In genomic region chr19:34332027-34332786, GRCh38 we compare ENCODE assay signal across 22 cellular contexts. TPM values are rescaled to one million over a fixed set of nuclear protein-coding genes. Genes with fewer than 3 reads are reported as not detected.
DNase-seq lines count a peak whose midpoint lies in the region; ATAC-seq and TF ChIP-seq lines count a peak whose summit lies in the region.
"Had no signal": no experiment of that assay in that cellular context is flagged by ENCODE, and none has a peak within 500 bp of the region (broad histone marks: within the 10 kb centered on the region; RNA-seq: fewer than 3 reads in every experiment).

No MANE protein-coding gene starts in this region.

- H3K9me3 ChIP-seq in left ventricle myocardium inferior (replicated peaks) (no peaks in the 10 kb centered on the region), endodermal cell (ENCODE audit: control insufficient read depth, low read length) (no peaks in the 10 kb centered on the region), psoas muscle (no peaks in the 10 kb centered on the region)
- H3K9me3 ChIP-seq: BLaER1, SJCRH30, uterus had no signal

- H3K4me1 ChIP-seq in left ventricle myocardium inferior = peaks cover 54% of the 10 kb centered on the region
- no peaks in the 10 kb centered on the region for H3K4me1 ChIP-seq in endodermal cell (ENCODE audit: control insufficient read depth, insufficient read depth, low read length)
- H3K4me1 ChIP-seq in psoas muscle = no peaks in the 10 kb centered on the region
- H3K4me1 ChIP-seq: neural progenitor cell, SJCRH30, uterus had no signal

- H3K27ac ChIP-seq in left ventricle myocardium inferior (replicated peaks) (peak overlapping the region; percentile 83), endodermal cell (ENCODE audit: low read depth, low read length) (no peak overlapping the region), psoas muscle (peak overlapping the region; percentile 25)
- H3K27ac ChIP-seq: BLaER1, neural progenitor cell, SJCRH30 had no signal

- peaks cover 50% of the 10 kb centered on the region for H3K36me3 Mint-ChIP-seq in endodermal cell (ENCODE audit: low read depth)
- H3K36me3 Mint-ChIP-seq in activated CD4-positive, alpha-beta T cell treated with anti-CD3 and anti-CD28 coated beads, Interleukin-2, amount 10 ng/mL, durations not matched to agents 24 days and 14 days (ENCODE audit: low read depth) = peaks cover 15% of the 10 kb centered on the region

- no peaks in the 10 kb centered on the region for H3K9me3 Mint-ChIP-seq in endodermal cell
- H3K9me3 Mint-ChIP-seq in activated CD4-positive, alpha-beta T cell treated with anti-CD3 and anti-CD28 coated beads, Interleukin-2, amount 10 ng/mL, durations not matched to agents 24 days and 14 days = no peaks in the 10 kb centered on the region
- H3K9me3 Mint-ChIP-seq: activated naive CD4-positive, alpha-beta T cell treated with anti-CD3 and anti-CD28 coated beads, Interleukin-2, amount 10 ng/mL, durations not matched to agents 7 days and 5 days; neural progenitor cell had no signal

- no peaks in the 10 kb centered on the region for H3K27me3 Mint-ChIP-seq in endodermal cell (ENCODE audit: insufficient read depth)
- H3K27me3 Mint-ChIP-seq in activated CD4-positive, alpha-beta T cell treated with anti-CD3 and anti-CD28 coated beads, Interleukin-2, amount 10 ng/mL, durations not matched to agents 24 days and 14 days = no peaks in the 10 kb centered on the region
- H3K27me3 Mint-ChIP-seq: activated naive CD4-positive, alpha-beta T cell treated with anti-CD3 and anti-CD28 coated beads, Interleukin-2, amount 10 ng/mL, durations not matched to agents 7 days and 5 days had no signal

- TF ChIP-seq CTCF in left ventricle myocardium inferior (IDR thresholded peaks at IDR 0.05; ENCODE audit: borderline replicate concordance) (no peak), endodermal cell (conservative IDR thresholded peaks at IDR 0.05) (no peak), psoas muscle (IDR thresholded peaks at IDR 0.05) (no peak)

- 94 to 97% methylated on average over 4 to 5 of the region's 5 CpGs for WGBS in endodermal cell (ENCODE audit: insufficient coverage in 1 of 2, insufficient read length in 1 of 2), 2 experiments
- 75 to 89% (median 81%) methylated on average over 5 of the region's 5 CpGs for WGBS in psoas muscle, 3 donors

- no peak overlapping the region for H3K9ac ChIP-seq in endodermal cell (ENCODE audit: extremely low read depth, low read length, poor library complexity, severe bottlenecking)
- H3K9ac ChIP-seq: BLaER1, neural progenitor cell had no signal

- H3K27ac Mint-ChIP-seq in endodermal cell = peak overlapping the region; percentile 66
- no peak overlapping the region for H3K27ac Mint-ChIP-seq in activated CD4-positive, alpha-beta T cell treated with anti-CD3 and anti-CD28 coated beads, Interleukin-2, amount 10 ng/mL, durations not matched to agents 24 days and 14 days
- H3K27ac Mint-ChIP-seq: activated naive CD4-positive, alpha-beta T cell treated with anti-CD3 and anti-CD28 coated beads, Interleukin-2, amount 10 ng/mL, durations not matched to agents 7 days and 5 days; neural progenitor cell had no signal

- H3K4me3 ChIP-seq in left ventricle myocardium inferior = no peak overlapping the region
- no peak overlapping the region for H3K4me3 ChIP-seq in endodermal cell (ENCODE audit: low read length)
- H3K4me3 ChIP-seq in psoas muscle = no peak overlapping the region
- H3K4me3 ChIP-seq: BLaER1, neural progenitor cell, SJCRH30, uterus had no signal

- intact Hi-C loops in left ventricle myocardium inferior (cut with micrococcal nuclease) = loop anchor here (10.0 kb wide), 1 partner anchor 77 kb away; the partner anchor contains the start of gene GARRE1
- intact Hi-C loops in cardiac septum (cut with DNase I) = no loop called here
- intact Hi-C loops in psoas muscle (cut with DNase I) = loop anchor here (5.0 kb wide), 2 partner anchors 75 to 90 kb away; no protein-coding TSS in a partner anchor
- intact Hi-C loops in activated CD4-positive, alpha-beta T cell treated with anti-CD3 and anti-CD28 coated beads, Interleukin-2, amount 10 ng/mL, durations not matched to agents 24 days and 14 days (cut with micrococcal nuclease) = no loop called here

- H3K27me3 ChIP-seq in left ventricle myocardium inferior (ENCODE audit: low read depth) (no peaks in the 10 kb centered on the region), endodermal cell (ENCODE audit: control insufficient read depth, insufficient read depth, low read length, poor library complexity, severe bottlenecking) (no peaks in the 10 kb centered on the region), psoas muscle (ENCODE audit: insufficient read depth in 3 of 3, low read length in 2 of 3) (no peaks in the 10 kb centered on the region)
- H3K27me3 ChIP-seq: BLaER1, neural progenitor cell, SJCRH30, uterus had no signal

- DNase-seq in left ventricle myocardium inferior (no peak), cardiac septum (ENCODE audit: low spot score) (no peak), endodermal cell (no peak), psoas muscle (no peak), DMS 273 (lab: John Stamatoyannopoulos, UW; ENCODE audit: unreplicated experiment) (no peak), DMS53 treated with DMSO at 0.1 percent for 48 hours (lab: John Stamatoyannopoulos, UW; ENCODE audit: unreplicated experiment) (no peak)
- no peak for DNase-seq in activated CD4-positive, alpha-beta T cell treated with anti-CD3 and anti-CD28 coated beads, Interleukin-2, amount 10 ng/mL, durations not matched to agents 24 days and 14 days
- DNase-seq: activated naive CD4-positive, alpha-beta T cell treated with anti-CD3 and anti-CD28 coated beads, Interleukin-2, amount 10 ng/mL, durations not matched to agents 7 days and 5 days; erythroblast; hippocampal formation; NCI-H1048; NCI-H187; NCI-H2171 treated with DMSO at 0.1 percent for 48 hours; NCI-H526; SJCRH30; substantia nigra; uterus had no signal

- no peak overlapping the region for H3K4me3 Mint-ChIP-seq in endodermal cell
- no peak overlapping the region for H3K4me3 Mint-ChIP-seq in activated CD4-positive, alpha-beta T cell treated with anti-CD3 and anti-CD28 coated beads, Interleukin-2, amount 10 ng/mL, durations not matched to agents 24 days and 14 days
- H3K4me3 Mint-ChIP-seq: activated naive CD4-positive, alpha-beta T cell treated with anti-CD3 and anti-CD28 coated beads, Interleukin-2, amount 10 ng/mL, durations not matched to agents 7 days and 5 days; neural progenitor cell had no signal

- ATAC-seq in psoas muscle (no peak), GM18909 (IDR thresholded peaks at IDR 0.05; ENCODE audit: poor library complexity, unreplicated experiment) (no peak)
- ATAC-seq: activated CD4-positive, CD25-positive, alpha-beta regulatory T cell treated with anti-CD3 and anti-CD28 coated beads, Interleukin-2, amount 50 U/mL, for 24 hours; HepG2 had no signal

- no peaks in the 10 kb centered on the region for H3K4me1 Mint-ChIP-seq in endodermal cell
- H3K4me1 Mint-ChIP-seq in activated CD4-positive, alpha-beta T cell treated with anti-CD3 and anti-CD28 coated beads, Interleukin-2, amount 10 ng/mL, durations not matched to agents 24 days and 14 days = peaks cover 3% of the 10 kb centered on the region
- H3K4me1 Mint-ChIP-seq: neural progenitor cell had no signal

- H3K36me3 ChIP-seq in left ventricle myocardium inferior (peaks cover 85% of the 10 kb centered on the region), endodermal cell (ENCODE audit: control insufficient read depth, insufficient read depth, low read length) (peaks cover 70% of the 10 kb centered on the region), psoas muscle (ENCODE audit: insufficient read depth in 1 of 2, low read depth in 1 of 2) (peaks cover 5 to 92% of the 10 kb centered on the region in 2 donors)
- H3K36me3 ChIP-seq: neural progenitor cell, uterus had no signal

RNA-seq across cellular contexts. Expression of gene GPI, which starts 32.8 kb away (rescaled TPM):
- total RNA-seq in left ventricle myocardium inferior (473 TPM), cardiac septum (512 TPM), endodermal cell (100 to 1,000 TPM; 181 to 183 TPM), psoas muscle (100 to 1,000 TPM; 170 to 259 (median 255) TPM)
- polyA plus RNA-seq in endodermal cell (2013, experiment 1 of 2) = 139 TPM
- polyA plus RNA-seq in endodermal cell (2013, experiment 2 of 2) = 133 TPM
- 100 to 1,000 TPM; 111 to 166 (median 125) TPM for polyA plus RNA-seq in psoas muscle
- 592 and 598 TPM in 2 replicates for total RNA-seq in activated CD4-positive, alpha-beta T cell treated with anti-CD3 and anti-CD28 coated beads, Interleukin-2, amount 10 ng/mL, durations not matched to agents 24 days and 14 days

Comparison
In these comparisons a context has a peak if more than half of its experiments do, and no peak if none do; other contexts are left out.
1. intact Hi-C loops: an anchor here in left ventricle myocardium inferior (10.0 kb wide) and psoas muscle (5.0 kb wide); none called in cardiac septum and activated CD4-positive, alpha-beta T cell treated with anti-CD3 and anti-CD28 coated beads, Interleukin-2, amount 10 ng/mL, durations not matched to agents 24 days and 14 days.